1 cellular context compared by ENCODE assay signal in the genomic region with DNA sequence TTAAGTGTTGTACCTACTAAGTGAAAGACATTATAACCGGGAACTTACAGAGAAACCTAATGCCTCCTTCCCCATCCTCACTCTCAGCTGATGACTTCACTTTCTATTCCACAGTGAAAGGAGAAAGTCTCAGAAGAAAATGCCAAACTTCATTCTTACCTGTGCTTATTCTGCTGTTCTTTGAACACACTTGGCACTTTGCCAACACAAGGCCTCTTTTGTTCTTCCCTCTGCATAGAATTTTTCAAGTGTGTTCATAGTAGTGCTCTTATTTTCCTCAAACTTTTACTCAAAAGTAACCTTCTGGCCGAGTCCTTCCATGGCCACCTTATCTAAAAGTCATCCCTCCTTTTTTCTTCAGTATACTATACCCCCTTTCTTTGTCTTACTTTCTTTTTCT.
TF ChIP-seq lines count a peak whose summit lies in the region.

No MANE protein-coding gene starts in this region.

TF ChIP-seq in SK-N-SH treated with all-trans-retinoic acid at 6 μM for 48 hours, 23 proteins besides CTCF, POLR2A, EP300 and RAD21 (continued from another document):
- TF ChIP-seq, protein P1, sequence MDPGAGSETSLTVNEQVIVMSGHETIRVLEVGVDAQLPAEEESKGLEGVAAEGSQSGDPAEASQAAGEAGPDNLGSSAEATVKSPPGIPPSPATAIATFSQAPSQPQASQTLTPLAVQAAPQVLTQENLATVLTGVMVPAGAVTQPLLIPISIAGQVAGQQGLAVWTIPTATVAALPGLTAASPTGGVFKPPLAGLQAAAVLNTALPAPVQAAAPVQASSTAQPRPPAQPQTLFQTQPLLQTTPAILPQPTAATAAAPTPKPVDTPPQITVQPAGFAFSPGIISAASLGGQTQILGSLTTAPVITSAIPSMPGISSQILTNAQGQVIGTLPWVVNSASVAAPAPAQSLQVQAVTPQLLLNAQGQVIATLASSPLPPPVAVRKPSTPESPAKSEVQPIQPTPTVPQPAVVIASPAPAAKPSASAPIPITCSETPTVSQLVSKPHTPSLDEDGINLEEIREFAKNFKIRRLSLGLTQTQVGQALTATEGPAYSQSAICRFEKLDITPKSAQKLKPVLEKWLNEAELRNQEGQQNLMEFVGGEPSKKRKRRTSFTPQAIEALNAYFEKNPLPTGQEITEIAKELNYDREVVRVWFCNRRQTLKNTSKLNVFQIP (CRISPR knock-in tag; IDR thresholded peaks at IDR 0.05; ENCODE audit: borderline replicate concordance, low read depth), result no peak
- no peak for TF ChIP-seq ISL1 (CRISPR knock-in tag; IDR thresholded peaks at IDR 0.05)
- TF ChIP-seq TCF4 (CRISPR knock-in tag; IDR thresholded peaks at IDR 0.05; ENCODE audit: borderline replicate concordance), result no peak
